1 cellular context compared by ENCODE assay signal in the genomic region with DNA sequence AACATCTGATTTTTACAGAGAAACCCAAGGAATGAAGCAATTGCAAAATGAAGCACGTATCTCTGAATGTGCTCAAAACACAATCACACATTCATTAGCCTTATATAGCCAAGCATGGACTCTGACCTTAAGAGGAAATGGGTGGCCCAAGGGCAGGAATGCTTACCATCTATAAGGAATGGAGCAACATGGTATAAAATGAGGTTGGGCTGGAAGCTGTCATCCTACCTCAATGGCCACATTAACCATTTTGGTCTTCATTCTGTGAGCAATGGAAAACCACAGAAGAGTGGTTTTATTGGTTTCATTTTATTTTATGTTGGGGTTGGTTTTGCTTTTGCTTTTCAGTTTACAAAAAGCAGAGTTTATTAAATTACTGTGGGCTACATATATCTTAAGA.
TF ChIP-seq lines count a peak whose summit lies in the region.

No MANE protein-coding gene starts in this region.

TF ChIP-seq in GM12878, 131 proteins besides CTCF, POLR2A, EP300 and RAD21:
- TF ChIP-seq EZH2 (IDR thresholded peaks at IDR 0.05; ENCODE audit: borderline replicate concordance, control insufficient read depth, low read depth, low read length): no peak
- 0 out of 2 replicates have a peak, but pooled peaks have one; percentile 17 for TF ChIP-seq EED (IDR thresholded peaks at IDR 0.05; ENCODE audit: low read depth)
- TF ChIP-seq RUNX3 (IDR thresholded peaks at IDR 0.05; ENCODE audit: low read length): peak; percentile 93
- TF ChIP-seq ZNF217 (IDR thresholded peaks at IDR 0.05): no peak
- 0 out of 2 replicates have a peak, but pooled peaks have one; percentile 16 for TF ChIP-seq IKZF1 (conservative IDR thresholded peaks at IDR 0.05)
- TF ChIP-seq CHD1 (IDR thresholded peaks at IDR 0.05; ENCODE audit: low read depth, low read length): no peak
- no peak for TF ChIP-seq SUZ12 (IDR thresholded peaks at IDR 0.05; ENCODE audit: unreplicated experiment)
- TF ChIP-seq TCF7 (IDR thresholded peaks at IDR 0.05; ENCODE audit: borderline replicate concordance): no peak
- no peak for TF ChIP-seq LARP7 (IDR thresholded peaks at IDR 0.05)
- TF ChIP-seq ATF7 (IDR thresholded peaks at IDR 0.05; ENCODE audit: low read depth): no peak
- peak; percentile 74; the same call in 1 of the 2 replicates for TF ChIP-seq CBFB (IDR thresholded peaks at IDR 0.05; ENCODE audit: low read depth)
- TF ChIP-seq, protein P1, sequence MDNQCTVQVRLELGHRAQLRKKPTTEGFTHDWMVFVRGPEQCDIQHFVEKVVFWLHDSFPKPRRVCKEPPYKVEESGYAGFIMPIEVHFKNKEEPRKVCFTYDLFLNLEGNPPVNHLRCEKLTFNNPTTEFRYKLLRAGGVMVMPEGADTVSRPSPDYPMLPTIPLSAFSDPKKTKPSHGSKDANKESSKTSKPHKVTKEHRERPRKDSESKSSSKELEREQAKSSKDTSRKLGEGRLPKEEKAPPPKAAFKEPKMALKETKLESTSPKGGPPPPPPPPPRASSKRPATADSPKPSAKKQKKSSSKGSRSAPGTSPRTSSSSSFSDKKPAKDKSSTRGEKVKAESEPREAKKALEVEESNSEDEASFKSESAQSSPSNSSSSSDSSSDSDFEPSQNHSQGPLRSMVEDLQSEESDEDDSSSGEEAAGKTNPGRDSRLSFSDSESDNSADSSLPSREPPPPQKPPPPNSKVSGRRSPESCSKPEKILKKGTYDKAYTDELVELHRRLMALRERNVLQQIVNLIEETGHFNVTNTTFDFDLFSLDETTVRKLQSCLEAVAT (IDR thresholded peaks at IDR 0.05): 0 out of 2 replicates have a peak, but pooled peaks have one; percentile 52
- no peak for TF ChIP-seq RFX5 (IDR thresholded peaks at IDR 0.05; ENCODE audit: low read depth, low read length)
- TF ChIP-seq, protein P2, sequence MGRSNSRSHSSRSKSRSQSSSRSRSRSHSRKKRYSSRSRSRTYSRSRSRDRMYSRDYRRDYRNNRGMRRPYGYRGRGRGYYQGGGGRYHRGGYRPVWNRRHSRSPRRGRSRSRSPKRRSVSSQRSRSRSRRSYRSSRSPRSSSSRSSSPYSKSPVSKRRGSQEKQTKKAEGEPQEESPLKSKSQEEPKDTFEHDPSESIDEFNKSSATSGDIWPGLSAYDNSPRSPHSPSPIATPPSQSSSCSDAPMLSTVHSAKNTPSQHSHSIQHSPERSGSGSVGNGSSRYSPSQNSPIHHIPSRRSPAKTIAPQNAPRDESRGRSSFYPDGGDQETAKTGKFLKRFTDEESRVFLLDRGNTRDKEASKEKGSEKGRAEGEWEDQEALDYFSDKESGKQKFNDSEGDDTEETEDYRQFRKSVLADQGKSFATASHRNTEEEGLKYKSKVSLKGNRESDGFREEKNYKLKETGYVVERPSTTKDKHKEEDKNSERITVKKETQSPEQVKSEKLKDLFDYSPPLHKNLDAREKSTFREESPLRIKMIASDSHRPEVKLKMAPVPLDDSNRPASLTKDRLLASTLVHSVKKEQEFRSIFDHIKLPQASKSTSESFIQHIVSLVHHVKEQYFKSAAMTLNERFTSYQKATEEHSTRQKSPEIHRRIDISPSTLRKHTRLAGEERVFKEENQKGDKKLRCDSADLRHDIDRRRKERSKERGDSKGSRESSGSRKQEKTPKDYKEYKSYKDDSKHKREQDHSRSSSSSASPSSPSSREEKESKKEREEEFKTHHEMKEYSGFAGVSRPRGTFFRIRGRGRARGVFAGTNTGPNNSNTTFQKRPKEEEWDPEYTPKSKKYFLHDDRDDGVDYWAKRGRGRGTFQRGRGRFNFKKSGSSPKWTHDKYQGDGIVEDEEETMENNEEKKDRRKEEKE (IDR thresholded peaks at IDR 0.05): no peak
- TF ChIP-seq, protein P3, sequence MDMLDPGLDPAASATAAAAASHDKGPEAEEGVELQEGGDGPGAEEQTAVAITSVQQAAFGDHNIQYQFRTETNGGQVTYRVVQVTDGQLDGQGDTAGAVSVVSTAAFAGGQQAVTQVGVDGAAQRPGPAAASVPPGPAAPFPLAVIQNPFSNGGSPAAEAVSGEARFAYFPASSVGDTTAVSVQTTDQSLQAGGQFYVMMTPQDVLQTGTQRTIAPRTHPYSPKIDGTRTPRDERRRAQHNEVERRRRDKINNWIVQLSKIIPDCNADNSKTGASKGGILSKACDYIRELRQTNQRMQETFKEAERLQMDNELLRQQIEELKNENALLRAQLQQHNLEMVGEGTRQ (IDR thresholded peaks at IDR 0.05; ENCODE audit: borderline replicate concordance, low read depth, low read length): no peak
- no peak for TF ChIP-seq SMC3 (IDR thresholded peaks at IDR 0.05; ENCODE audit: borderline replicate concordance, low read length)
- TF ChIP-seq SIX5 (IDR thresholded peaks at IDR 0.05; ENCODE audit: low read depth, low read length, severe bottlenecking): no peak
- TF ChIP-seq HDGF (IDR thresholded peaks at IDR 0.05): no peak
- TF ChIP-seq, protein P4, sequence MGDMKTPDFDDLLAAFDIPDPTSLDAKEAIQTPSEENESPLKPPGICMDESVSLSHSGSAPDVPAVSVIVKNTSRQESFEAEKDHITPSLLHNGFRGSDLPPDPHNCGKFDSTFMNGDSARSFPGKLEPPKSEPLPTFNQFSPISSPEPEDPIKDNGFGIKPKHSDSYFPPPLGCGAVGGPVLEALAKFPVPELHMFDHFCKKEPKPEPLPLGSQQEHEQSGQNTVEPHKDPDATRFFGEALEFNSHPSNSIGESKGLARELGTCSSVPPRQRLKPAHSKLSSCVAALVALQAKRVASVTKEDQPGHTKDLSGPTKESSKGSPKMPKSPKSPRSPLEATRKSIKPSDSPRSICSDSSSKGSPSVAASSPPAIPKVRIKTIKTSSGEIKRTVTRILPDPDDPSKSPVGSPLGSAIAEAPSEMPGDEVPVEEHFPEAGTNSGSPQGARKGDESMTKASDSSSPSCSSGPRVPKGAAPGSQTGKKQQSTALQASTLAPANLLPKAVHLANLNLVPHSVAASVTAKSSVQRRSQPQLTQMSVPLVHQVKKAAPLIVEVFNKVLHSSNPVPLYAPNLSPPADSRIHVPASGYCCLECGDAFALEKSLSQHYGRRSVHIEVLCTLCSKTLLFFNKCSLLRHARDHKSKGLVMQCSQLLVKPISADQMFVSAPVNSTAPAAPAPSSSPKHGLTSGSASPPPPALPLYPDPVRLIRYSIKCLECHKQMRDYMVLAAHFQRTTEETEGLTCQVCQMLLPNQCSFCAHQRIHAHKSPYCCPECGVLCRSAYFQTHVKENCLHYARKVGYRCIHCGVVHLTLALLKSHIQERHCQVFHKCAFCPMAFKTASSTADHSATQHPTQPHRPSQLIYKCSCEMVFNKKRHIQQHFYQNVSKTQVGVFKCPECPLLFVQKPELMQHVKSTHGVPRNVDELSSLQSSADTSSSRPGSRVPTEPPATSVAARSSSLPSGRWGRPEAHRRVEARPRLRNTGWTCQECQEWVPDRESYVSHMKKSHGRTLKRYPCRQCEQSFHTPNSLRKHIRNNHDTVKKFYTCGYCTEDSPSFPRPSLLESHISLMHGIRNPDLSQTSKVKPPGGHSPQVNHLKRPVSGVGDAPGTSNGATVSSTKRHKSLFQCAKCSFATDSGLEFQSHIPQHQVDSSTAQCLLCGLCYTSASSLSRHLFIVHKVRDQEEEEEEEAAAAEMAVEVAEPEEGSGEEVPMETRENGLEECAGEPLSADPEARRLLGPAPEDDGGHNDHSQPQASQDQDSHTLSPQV (IDR thresholded peaks at IDR 0.05): no peak
- TF ChIP-seq KLF5 (IDR thresholded peaks at IDR 0.05; ENCODE audit: partially characterized antibody): no peak
- no peak for TF ChIP-seq SPI1 (IDR thresholded peaks at IDR 0.05; ENCODE audit: borderline replicate concordance, insufficient read depth, low read depth, low read length)
- TF ChIP-seq, protein P5, sequence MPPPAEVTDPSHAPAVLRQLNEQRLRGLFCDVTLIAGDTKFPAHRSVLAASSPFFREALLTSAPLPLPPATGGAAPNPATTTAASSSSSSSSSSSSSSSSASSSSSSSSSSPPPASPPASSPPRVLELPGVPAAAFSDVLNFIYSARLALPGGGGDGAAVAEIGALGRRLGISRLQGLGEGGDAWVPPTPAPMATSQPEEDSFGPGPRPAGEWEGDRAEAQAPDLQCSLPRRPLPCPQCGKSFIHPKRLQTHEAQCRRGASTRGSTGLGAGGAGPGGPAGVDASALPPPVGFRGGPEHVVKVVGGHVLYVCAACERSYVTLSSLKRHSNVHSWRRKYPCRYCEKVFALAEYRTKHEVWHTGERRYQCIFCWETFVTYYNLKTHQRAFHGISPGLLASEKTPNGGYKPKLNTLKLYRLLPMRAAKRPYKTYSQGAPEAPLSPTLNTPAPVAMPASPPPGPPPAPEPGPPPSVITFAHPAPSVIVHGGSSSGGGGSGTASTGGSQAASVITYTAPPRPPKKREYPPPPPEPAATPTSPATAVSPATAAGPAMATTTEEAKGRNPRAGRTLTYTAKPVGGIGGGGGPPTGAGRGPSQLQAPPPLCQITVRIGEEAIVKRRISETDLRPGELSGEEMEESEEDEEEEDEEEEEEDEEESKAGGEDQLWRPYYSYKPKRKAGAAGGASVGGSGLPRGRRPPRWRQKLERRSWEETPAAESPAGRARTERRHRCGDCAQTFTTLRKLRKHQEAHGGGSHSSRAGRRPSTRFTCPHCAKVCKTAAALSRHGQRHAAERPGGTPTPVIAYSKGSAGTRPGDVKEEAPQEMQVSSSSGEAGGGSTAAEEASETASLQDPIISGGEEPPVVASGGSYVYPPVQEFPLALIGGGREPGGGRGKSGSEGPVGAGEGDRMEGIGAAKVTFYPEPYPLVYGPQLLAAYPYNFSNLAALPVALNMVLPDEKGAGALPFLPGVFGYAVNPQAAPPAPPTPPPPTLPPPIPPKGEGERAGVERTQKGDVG (CRISPR knock-in tag; IDR thresholded peaks at IDR 0.05): no peak
- TF ChIP-seq PAX8 (IDR thresholded peaks at IDR 0.05): no peak
- no peak for TF ChIP-seq NBN (IDR thresholded peaks at IDR 0.05)
- TF ChIP-seq JUNB (IDR thresholded peaks at IDR 0.05): no peak
- no peak for TF ChIP-seq CREM (IDR thresholded peaks at IDR 0.05; ENCODE audit: low read depth)
- TF ChIP-seq IKZF2 (IDR thresholded peaks at IDR 0.05): peak; percentile 30 to 39; a peak in 2 of 4 replicates
- TF ChIP-seq, protein P6, sequence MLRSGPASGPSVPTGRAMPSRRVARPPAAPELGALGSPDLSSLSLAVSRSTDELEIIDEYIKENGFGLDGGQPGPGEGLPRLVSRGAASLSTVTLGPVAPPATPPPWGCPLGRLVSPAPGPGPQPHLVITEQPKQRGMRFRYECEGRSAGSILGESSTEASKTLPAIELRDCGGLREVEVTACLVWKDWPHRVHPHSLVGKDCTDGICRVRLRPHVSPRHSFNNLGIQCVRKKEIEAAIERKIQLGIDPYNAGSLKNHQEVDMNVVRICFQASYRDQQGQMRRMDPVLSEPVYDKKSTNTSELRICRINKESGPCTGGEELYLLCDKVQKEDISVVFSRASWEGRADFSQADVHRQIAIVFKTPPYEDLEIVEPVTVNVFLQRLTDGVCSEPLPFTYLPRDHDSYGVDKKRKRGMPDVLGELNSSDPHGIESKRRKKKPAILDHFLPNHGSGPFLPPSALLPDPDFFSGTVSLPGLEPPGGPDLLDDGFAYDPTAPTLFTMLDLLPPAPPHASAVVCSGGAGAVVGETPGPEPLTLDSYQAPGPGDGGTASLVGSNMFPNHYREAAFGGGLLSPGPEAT (IDR thresholded peaks at IDR 0.05; ENCODE audit: low read depth): no peak
- TF ChIP-seq, protein P7, sequence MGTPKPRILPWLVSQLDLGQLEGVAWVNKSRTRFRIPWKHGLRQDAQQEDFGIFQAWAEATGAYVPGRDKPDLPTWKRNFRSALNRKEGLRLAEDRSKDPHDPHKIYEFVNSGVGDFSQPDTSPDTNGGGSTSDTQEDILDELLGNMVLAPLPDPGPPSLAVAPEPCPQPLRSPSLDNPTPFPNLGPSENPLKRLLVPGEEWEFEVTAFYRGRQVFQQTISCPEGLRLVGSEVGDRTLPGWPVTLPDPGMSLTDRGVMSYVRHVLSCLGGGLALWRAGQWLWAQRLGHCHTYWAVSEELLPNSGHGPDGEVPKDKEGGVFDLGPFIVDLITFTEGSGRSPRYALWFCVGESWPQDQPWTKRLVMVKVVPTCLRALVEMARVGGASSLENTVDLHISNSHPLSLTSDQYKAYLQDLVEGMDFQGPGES (IDR thresholded peaks at IDR 0.05): no peak
- no peak for TF ChIP-seq ZNF622 (IDR thresholded peaks at IDR 0.05)
- no peak for TF ChIP-seq ZNF274 (IDR thresholded peaks at IDR 0.05; ENCODE audit: insufficient read depth, insufficient read length)
- TF ChIP-seq FOS (IDR thresholded peaks at IDR 0.05; ENCODE audit: borderline replicate concordance, extremely low read depth, insufficient read length): no peak
- TF ChIP-seq SREBF2 (IDR thresholded peaks at IDR 0.05; ENCODE audit: low read length): no peak
- TF ChIP-seq, protein P8, sequence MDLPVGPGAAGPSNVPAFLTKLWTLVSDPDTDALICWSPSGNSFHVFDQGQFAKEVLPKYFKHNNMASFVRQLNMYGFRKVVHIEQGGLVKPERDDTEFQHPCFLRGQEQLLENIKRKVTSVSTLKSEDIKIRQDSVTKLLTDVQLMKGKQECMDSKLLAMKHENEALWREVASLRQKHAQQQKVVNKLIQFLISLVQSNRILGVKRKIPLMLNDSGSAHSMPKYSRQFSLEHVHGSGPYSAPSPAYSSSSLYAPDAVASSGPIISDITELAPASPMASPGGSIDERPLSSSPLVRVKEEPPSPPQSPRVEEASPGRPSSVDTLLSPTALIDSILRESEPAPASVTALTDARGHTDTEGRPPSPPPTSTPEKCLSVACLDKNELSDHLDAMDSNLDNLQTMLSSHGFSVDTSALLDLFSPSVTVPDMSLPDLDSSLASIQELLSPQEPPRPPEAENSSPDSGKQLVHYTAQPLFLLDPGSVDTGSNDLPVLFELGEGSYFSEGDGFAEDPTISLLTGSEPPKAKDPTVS (IDR thresholded peaks at IDR 0.05; ENCODE audit: low read depth, low read length): no peak
